8 cellular contexts compared by ENCODE assay signal in the genomic region with DNA sequence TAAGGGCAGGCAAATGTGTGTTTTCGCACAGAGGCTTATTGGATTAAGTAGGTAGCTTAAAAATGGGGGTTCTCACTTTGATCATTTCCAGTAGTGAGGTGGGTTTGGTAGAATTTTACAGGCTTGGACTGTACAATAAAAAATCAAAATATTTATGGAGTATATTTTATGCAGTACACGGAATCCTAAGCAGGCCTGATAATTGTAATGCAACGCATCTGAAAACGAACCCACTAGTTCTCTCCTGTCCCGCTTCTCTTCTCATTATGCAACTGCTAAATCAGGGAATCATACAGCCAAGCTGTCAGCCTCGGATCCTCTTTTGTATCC. TPM values are rescaled to one million over a fixed set of nuclear protein-coding genes. Genes with fewer than 3 reads are reported as not detected.
A peak's percentile ranks its signal among the peaks of the same experiment; 100 is the strongest.
DNase-seq lines count a peak whose midpoint lies in the region; ATAC-seq and TF ChIP-seq lines count a peak whose summit lies in the region.

No MANE protein-coding gene starts in this region.

- no peak overlapping the region for H2BK120ac ChIP-seq in mesenchymal stem cell (ENCODE audit: low read depth, low read length)

- no peak overlapping the region for H3K4me2 ChIP-seq in mesenchymal stem cell (ENCODE audit: low read length, poor library complexity, severe bottlenecking)

- no peaks in the 10 kb centered on the region for H3K79me1 ChIP-seq in mesenchymal stem cell (replicated peaks; ENCODE audit: low read length, poor library complexity, severe bottlenecking)

- intact Hi-C loops in left cardiac atrium (cut with DNase I) (no loop called here), uterus (cut with DNase I; ENCODE audit: low total_unique reads) (no loop called here)

- H2BK15ac ChIP-seq in mesenchymal stem cell (ENCODE audit: low read depth, poor library complexity, severe bottlenecking): no peak overlapping the region

- ATAC-seq in left cardiac atrium (no peak), HG03460 (IDR thresholded peaks at IDR 0.05; ENCODE audit: unreplicated experiment) (no peak)
- ATAC-seq in activated naive CD4-positive, alpha-beta T cell treated with anti-CD3 and anti-CD28 coated beads, Interleukin-2, amount 50 U/mL, for 72 hours: peak in 1 of 2 donors; percentile 30

- no peak overlapping the region for H4K8ac ChIP-seq in mesenchymal stem cell (ENCODE audit: low read length)

- H3K27me3 ChIP-seq in cardiac muscle cell: peaks cover 7% of the 10 kb centered on the region
- H3K27me3 ChIP-seq in mesenchymal stem cell (ENCODE audit: control insufficient read depth in 1 of 2, insufficient read depth in 1 of 2, low read length in 2 of 2): no peaks in the 10 kb centered on the region
- H3K27me3 ChIP-seq in uterus: no peaks in the 10 kb centered on the region

- H2AK5ac ChIP-seq in mesenchymal stem cell (ENCODE audit: low read length, severe bottlenecking): no peak overlapping the region

- peak overlapping the region; percentile 97 to 100 for H3K27ac Mint-ChIP-seq in activated naive CD4-positive, alpha-beta T cell treated with anti-CD3 and anti-CD28 coated beads, Interleukin-2, amount 50 U/mL, for 72 hours

- no peak for TF ChIP-seq CTCF in cardiac muscle cell (IDR thresholded peaks at IDR 0.05; ENCODE audit: low read depth, low read length)
- TF ChIP-seq CTCF in uterus (IDR thresholded peaks at IDR 0.05): no peak
- TF ChIP-seq CTCF in GM10248 (IDR thresholded peaks at IDR 0.05; ENCODE audit: control extremely low read depth, extremely low read depth, low read depth, missing control alignments): no peak

- TF ChIP-seq POLR2A in uterus (IDR thresholded peaks at IDR 0.05): no peak

- no peak overlapping the region for H2BK5ac ChIP-seq in mesenchymal stem cell (ENCODE audit: low read depth, low read length, poor library complexity, severe bottlenecking)

- DNase-seq in cardiac muscle cell (ENCODE audit: low read depth in 1 of 2, low spot score in 1 of 2) (no peak), left cardiac atrium (no peak), mesenchymal stem cell (no peak), uterus (no peak), NCI-H345 treated with DMSO at 0.1 percent for 48 hours (lab: John Stamatoyannopoulos, UW; ENCODE audit: unreplicated experiment) (no peak), GM10248 (ENCODE audit: extremely low spot score) (no peak)
- no peak for DNase-seq in activated naive CD4-positive, alpha-beta T cell treated with anti-CD3 and anti-CD28 coated beads, Interleukin-2, amount 50 U/mL, for 72 hours (ENCODE audit: low spot score in 2 of 2)

- H3K36me3 Mint-ChIP-seq in activated naive CD4-positive, alpha-beta T cell treated with anti-CD3 and anti-CD28 coated beads, Interleukin-2, amount 50 U/mL, for 72 hours: peaks cover 13 to 17% of the 10 kb centered on the region in 2 donors

- no peaks in the 10 kb centered on the region for H3K9me3 ChIP-seq in cardiac muscle cell (ENCODE audit: low read depth)
- no peaks in the 10 kb centered on the region for H3K9me3 ChIP-seq in mesenchymal stem cell (ENCODE audit: control insufficient read depth, low read length)
- no peaks in the 10 kb centered on the region for H3K9me3 ChIP-seq in uterus

- H3K4me1 ChIP-seq in cardiac muscle cell (ENCODE audit: low read depth) (peaks cover 6% of the 10 kb centered on the region), mesenchymal stem cell (ENCODE audit: control insufficient read depth, insufficient read depth, low read depth, low read length) (peaks cover 1% of the 10 kb centered on the region), uterus (peaks cover 0 to 7% of the 10 kb centered on the region in 2 donors)

- H3K36me3 ChIP-seq in cardiac muscle cell (no peaks in the 10 kb centered on the region), mesenchymal stem cell (ENCODE audit: control insufficient read depth in 1 of 2, insufficient read depth in 2 of 2, low read depth in 1 of 2, low read length in 2 of 2) (no peaks in the 10 kb centered on the region), uterus (no peaks in the 10 kb centered on the region)

- H2BK12ac ChIP-seq in mesenchymal stem cell (ENCODE audit: low read length in 2 of 2): no peak overlapping the region

- no peak overlapping the region for H3K4ac ChIP-seq in mesenchymal stem cell (ENCODE audit: low read depth in 1 of 2, low read length in 2 of 2)

- no peak overlapping the region for H4K91ac ChIP-seq in mesenchymal stem cell (ENCODE audit: low read length)

- no peak overlapping the region for H3K14ac ChIP-seq in mesenchymal stem cell (ENCODE audit: low read length in 2 of 2)

- 67% methylated on average over 6 of the region's 6 CpGs for WGBS in mesenchymal stem cell

- no peaks in the 10 kb centered on the region for H3K9me3 Mint-ChIP-seq in activated naive CD4-positive, alpha-beta T cell treated with anti-CD3 and anti-CD28 coated beads, Interleukin-2, amount 50 U/mL, for 72 hours

- POLR2A ChIA-PET in GM10248 (lab: Yijun Ruan, JAX): interaction anchor here (0.5 to 0.6 kb wide), 2 partner anchors 21 to 485 kb away, joined by 3 read pairs; no protein-coding TSS in a partner anchor

- H3K23ac ChIP-seq in mesenchymal stem cell (ENCODE audit: low read length in 2 of 2): no peak overlapping the region

- H3K4me3 ChIP-seq in cardiac muscle cell (no peak overlapping the region), mesenchymal stem cell (ENCODE audit: insufficient read depth in 1 of 2, low read depth in 1 of 2, low read length in 2 of 2) (peak overlapping the region in 1 of 2 experiments; percentile 97), uterus (peak overlapping the region; percentile 49 to 82)

- no peak overlapping the region for H2AFZ ChIP-seq in mesenchymal stem cell (ENCODE audit: low read depth, low read length)

- CTCF ChIA-PET in GM10248 (lab: Yijun Ruan, JAX): interaction anchor here (0.6 to 9.5 kb wide), 38 partner anchors 9 to 1358 kb away, joined by 3 to 248 read pairs (median 3); partner anchors contain the start of gene ITGB8

- no peak overlapping the region for H3K18ac ChIP-seq in mesenchymal stem cell (ENCODE audit: low read depth in 1 of 2, low read length in 2 of 2)

- H3K27ac ChIP-seq in cardiac muscle cell: peak overlapping the region; percentile 19
- H3K27ac ChIP-seq in mesenchymal stem cell (ENCODE audit: low read length, poor library complexity, severe bottlenecking): no peak overlapping the region
- peak overlapping the region; percentile 62 to 69 for H3K27ac ChIP-seq in uterus

- peak overlapping the region; percentile 96 for H3K9ac ChIP-seq in mesenchymal stem cell (ENCODE audit: low read length)

RNA-seq across cellular contexts. Expression of gene POLR1F, which starts 0.4 kb away (rescaled TPM):
- total RNA-seq in cardiac muscle cell (9.1 and 9.2 TPM in 2 replicates), left cardiac atrium (10 to 100 TPM in 1 of 2 donors, 1 to 10 TPM in 1; 8.3 to 11.5 TPM), uterus (10 to 100 TPM in 2 of 4 donors, 1 to 10 TPM in 2; 5.6 to 30.8 (median 12.1) TPM)
- polyA plus RNA-seq in cardiac muscle cell: 14.3 and 15.7 TPM in 2 replicates
- 10 to 100 TPM; 15.7 to 26.0 TPM for total RNA-seq in activated naive CD4-positive, alpha-beta T cell treated with anti-CD3 and anti-CD28 coated beads, Interleukin-2, amount 50 U/mL, for 72 hours
- 17.3 TPM for polyA plus RNA-seq in mesenchymal stem cell (2013, experiment 1 of 2)
- 20.0 TPM for polyA plus RNA-seq in mesenchymal stem cell (2013, experiment 2 of 2)
